Comparison of ENCODE assay signal across 25 cellular contexts in the genomic region with DNA sequence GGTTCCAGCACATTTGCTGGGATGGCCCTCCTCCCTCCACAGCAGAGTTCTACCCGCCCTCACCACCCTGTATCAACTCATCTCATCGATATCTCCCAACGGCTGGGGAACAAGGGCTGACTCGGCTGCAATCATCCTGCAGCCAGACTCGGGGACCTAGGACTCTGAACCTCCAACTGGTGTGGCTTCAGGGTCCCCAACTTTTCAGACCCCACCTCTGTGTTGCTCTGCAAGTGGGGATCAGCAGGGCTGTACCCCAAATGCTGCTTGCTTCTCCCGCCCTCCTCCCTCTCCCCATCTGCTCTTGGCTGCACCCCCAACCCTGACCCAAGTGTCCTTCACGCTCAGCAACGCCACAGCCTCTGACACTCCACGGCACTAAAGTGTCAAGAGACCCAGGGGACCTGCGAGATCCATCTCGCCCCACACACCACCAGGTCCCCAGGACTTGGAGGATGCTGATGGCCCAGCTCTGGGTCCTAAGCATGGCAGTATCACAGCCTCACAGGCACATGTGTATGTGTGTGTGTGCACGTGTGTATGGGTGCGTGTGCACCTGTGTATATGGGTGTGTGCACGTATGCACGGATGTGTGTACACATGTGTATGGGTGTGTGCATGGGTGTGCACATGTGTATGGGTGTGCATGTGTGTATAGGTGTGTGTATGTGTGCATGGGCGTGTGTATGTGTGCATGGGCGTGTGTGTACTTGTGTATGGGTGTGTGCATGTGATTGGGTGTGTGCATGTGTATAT. TPM values are rescaled to one million over a fixed set of nuclear protein-coding genes. Genes with fewer than 3 reads are reported as not detected.
"Had no signal": no experiment of that assay in that cellular context is flagged by ENCODE, and none has a peak within 500 bp of the region (broad histone marks: within the 10 kb centered on the region; RNA-seq: fewer than 3 reads in every experiment).

No MANE protein-coding gene starts in this region.

- H3K9me3 ChIP-seq: ascending aorta, breast epithelium, gastrocnemius medialis, heart left ventricle, lower lobe of right lung, transverse colon had no signal

- H3K36me3 ChIP-seq: ascending aorta, breast epithelium, gastrocnemius medialis, heart left ventricle, lower lobe of right lung, transverse colon had no signal

- H3K4me2 ChIP-seq: smooth muscle cell had no signal

- FAIRE-seq: TTC549 had no signal

- H3K4me1 ChIP-seq: ascending aorta, breast epithelium, gastrocnemius medialis had no signal

- H3K27ac ChIP-seq: ascending aorta, breast epithelium, epithelial cell of prostate, gastrocnemius medialis, heart left ventricle, lower lobe of right lung, transverse colon had no signal

- ATAC-seq: activated CD8-positive, alpha-beta T cell treated with anti-CD3 and anti-CD28 coated beads, Interleukin-2, amount 10 ng/mL, durations not matched to agents 7 days and 5 days; activated naive CD8-positive, alpha-beta T cell treated with anti-CD3 and anti-CD28 coated beads, Interleukin-2, amount 50 U/mL, for 24 hours; effector memory CD8-positive, alpha-beta T cell; gastrocnemius medialis; heart left ventricle; left cardiac atrium; lower lobe of right lung had no signal

- H3K27me3 ChIP-seq: ascending aorta, breast epithelium, heart left ventricle, transverse colon had no signal

- DNase-seq: activated B cell treated with CpG ODN at 0.5 μM for 24 hours; activated CD4-positive, alpha-beta T cell treated with anti-CD3 and anti-CD28 coated beads, Interleukin-2, amount 10 ng/mL, durations not matched to agents 24 days and 14 days; activated CD8-positive, alpha-beta T cell treated with anti-CD3 and anti-CD28 coated beads, Interleukin-2, amount 10 ng/mL, durations not matched to agents 7 days and 5 days; activated naive CD4-positive, alpha-beta T cell treated with anti-CD3 and anti-CD28 coated beads for 36 hours; activated naive CD8-positive, alpha-beta T cell treated with anti-CD3 and anti-CD28 coated beads, Interleukin-2, amount 50 U/mL, for 24 hours; activated T-cell treated with anti-CD3 and anti-CD28 coated beads for 4 hours; dermis blood vessel endothelial cell; effector memory CD8-positive, alpha-beta T cell; gastrocnemius medialis; left cardiac atrium; lower lobe of right lung; midbrain; stimulated activated CD4-positive, alpha-beta T cell treated with anti-CD3 and anti-CD28 coated beads, Interleukin-4, amount 100 ng/mL, for 4 hours; stimulated activated CD8-positive, alpha-beta memory T cell treated with anti-CD3 and anti-CD28 coated beads, Interleukin-4, amount 100 ng/mL, for 48 hours; stimulated activated naive CD4-positive, alpha-beta T cell treated with Interleukin-2 at 50 U/mL for 16 hours; transverse colon had no signal

- H3K4me3 ChIP-seq: ascending aorta, breast epithelium, gastrocnemius medialis, heart left ventricle, lower lobe of right lung, smooth muscle cell, transverse colon had no signal

RNA-seq across cellular contexts. Expression of a gene that starts 26.4 kb away (rescaled TPM):
- total RNA-seq: chondrocyte had no signal

RNA-seq across cellular contexts. Expression of a gene that starts 26.9 kb away (rescaled TPM):
- total RNA-seq: activated B cell treated with CpG ODN at 0.5 μM for 24 hours; activated CD4-positive, alpha-beta T cell treated with anti-CD3 and anti-CD28 coated beads, Interleukin-2, amount 10 ng/mL, durations not matched to agents 24 days and 14 days; activated CD8-positive, alpha-beta T cell treated with anti-CD3 and anti-CD28 coated beads, Interleukin-2, amount 10 ng/mL, durations not matched to agents 7 days and 5 days; activated naive CD4-positive, alpha-beta T cell treated with anti-CD3 and anti-CD28 coated beads for 36 hours; ascending aorta; breast epithelium; chondrocyte; dermis blood vessel endothelial cell; gastrocnemius medialis; heart left ventricle; left cardiac atrium; lower lobe of right lung; myocyte; smooth muscle cell; T-helper 2 cell treated with Interferon-gamma antibody and Interleukin-4, amounts not matched to agents 100 ng/mL and 5 ng/mL, for 36 hours had no signal
- polyA plus RNA-seq: heart left ventricle, smooth muscle cell had no signal
